ENCODE assay signal across 9 cellular contexts in genomic region chr18:23137093-23137640, GRCh38. TPM values are rescaled to one million over a fixed set of nuclear protein-coding genes. Genes with fewer than 3 reads are reported as not detected.
A peak's percentile ranks its signal among the peaks of the same experiment; 100 is the strongest.
DNase-seq lines count a peak whose midpoint lies in the region; ATAC-seq and TF ChIP-seq lines count a peak whose summit lies in the region.
"Had no signal": no experiment of that assay in that cellular context is flagged by ENCODE, and none has a peak within 500 bp of the region (broad histone marks: within the 10 kb centered on the region; RNA-seq: fewer than 3 reads in every experiment).

No MANE protein-coding gene starts in this region.

- peak overlapping the region; percentile 43 for H3K4me3 Mint-ChIP-seq in activated naive CD4-positive, alpha-beta T cell treated with anti-CD3 and anti-CD28 coated beads for 36 hours
- H3K4me3 Mint-ChIP-seq in activated T-helper 17 cell treated with anti-CD3 and anti-CD28 coated beads, Interleukin-2, amount 50 U/mL, for 72 hours, result peak overlapping the region; percentile 66

- peaks cover 4 to 53% (median 27%) of the 10 kb centered on the region in 4 donors for H3K4me1 ChIP-seq in tibial artery

- intact Hi-C loops in activated naive CD4-positive, alpha-beta T cell treated with anti-CD3 and anti-CD28 coated beads for 36 hours (cut with micrococcal nuclease), result loop anchor here (5.0 kb wide), 1 partner anchor 450 kb away; the partner anchor contains the start of gene NPC1
- intact Hi-C loops in tibial artery (cut with DNase I; ENCODE audit: low total_unique reads), result loop anchor here (5.0 to 10.0 kb wide), 2 partner anchors 95 to 368 kb away; partner anchors contain the start of gene RMC1

- H3K27me3 Mint-ChIP-seq in activated naive CD4-positive, alpha-beta T cell treated with anti-CD3 and anti-CD28 coated beads for 36 hours (ENCODE audit: low read depth), result peaks cover 37% of the 10 kb centered on the region
- H3K27me3 Mint-ChIP-seq in activated T-helper 17 cell treated with anti-CD3 and anti-CD28 coated beads, Interleukin-2, amount 50 U/mL, for 72 hours, result peaks cover 28% of the 10 kb centered on the region

- H3K27me3 ChIP-seq in tibial artery, result no peaks in the 10 kb centered on the region

- H3K27ac Mint-ChIP-seq in activated naive CD4-positive, alpha-beta T cell treated with anti-CD3 and anti-CD28 coated beads for 36 hours, result no peak overlapping the region
- H3K27ac Mint-ChIP-seq in activated T-helper 17 cell treated with anti-CD3 and anti-CD28 coated beads, Interleukin-2, amount 50 U/mL, for 72 hours, result peak overlapping the region; percentile 15

- no peak for DNase-seq in activated naive CD4-positive, alpha-beta T cell treated with anti-CD3 and anti-CD28 coated beads for 36 hours
- no peak for DNase-seq in activated naive CD4-positive, alpha-beta T cell treated with anti-CD3 and anti-CD28 coated beads, Interleukin-2, amount 50 U/mL, for 16 hours
- DNase-seq in left kidney (ENCODE audit: low read depth, low spot score) (peak; percentile 74), tibial artery (no peak), T-helper 9 cell (no peak), GM19238 (ENCODE audit: insufficient read length, low spot score) (no peak)

- CTCF ChIA-PET in activated naive CD4-positive, alpha-beta T cell treated with anti-CD3 and anti-CD28 coated beads for 36 hours (lab: Charles Lee), result no interaction called here

- H3K9me3 ChIP-seq in tibial artery, result no peaks in the 10 kb centered on the region

- TF ChIP-seq CTCF in tibial artery (IDR thresholded peaks at IDR 0.05), result no peak

- no peaks in the 10 kb centered on the region for H3K36me3 Mint-ChIP-seq in activated naive CD4-positive, alpha-beta T cell treated with anti-CD3 and anti-CD28 coated beads for 36 hours (ENCODE audit: low read depth)
- peaks cover 10% of the 10 kb centered on the region for H3K36me3 Mint-ChIP-seq in activated T-helper 17 cell treated with anti-CD3 and anti-CD28 coated beads, Interleukin-2, amount 50 U/mL, for 72 hours (ENCODE audit: low read depth)

- no peaks in the 10 kb centered on the region for H3K9me3 Mint-ChIP-seq in activated naive CD4-positive, alpha-beta T cell treated with anti-CD3 and anti-CD28 coated beads for 36 hours
- no peaks in the 10 kb centered on the region for H3K9me3 Mint-ChIP-seq in activated T-helper 17 cell treated with anti-CD3 and anti-CD28 coated beads, Interleukin-2, amount 50 U/mL, for 72 hours

- H3K4me3 ChIP-seq in tibial artery, result peak overlapping the region; percentile 59 to 76

- peak overlapping the region; percentile 84 to 86 for H3K27ac ChIP-seq in tibial artery
- H3K27ac ChIP-seq: epithelial cell of prostate had no signal

- peaks cover 14% of the 10 kb centered on the region for H3K4me1 Mint-ChIP-seq in activated naive CD4-positive, alpha-beta T cell treated with anti-CD3 and anti-CD28 coated beads for 36 hours (ENCODE audit: low read depth)
- no peaks in the 10 kb centered on the region for H3K4me1 Mint-ChIP-seq in activated T-helper 17 cell treated with anti-CD3 and anti-CD28 coated beads, Interleukin-2, amount 50 U/mL, for 72 hours

- ATAC-seq in activated T-helper 17 cell treated with anti-CD3 and anti-CD28 coated beads, Interleukin-2, amount 50 U/mL, for 72 hours (replicated peaks), result no peak
- no peak for ATAC-seq in HG03521 (IDR thresholded peaks at IDR 0.05; ENCODE audit: unreplicated experiment)

- H3K36me3 ChIP-seq in tibial artery, result no peaks in the 10 kb centered on the region

RNA-seq across cellular contexts. Expression of gene CABLES1, which starts 1.9 kb away (rescaled TPM):
- total RNA-seq in activated naive CD4-positive, alpha-beta T cell treated with anti-CD3 and anti-CD28 coated beads for 36 hours, result under 1 TPM; 0.12 to 0.38 TPM
- 1 to 10 TPM; 2.7 to 5.8 TPM for total RNA-seq in activated T-helper 17 cell treated with anti-CD3 and anti-CD28 coated beads, Interleukin-2, amount 50 U/mL, for 72 hours
